12 cellular contexts compared by ENCODE assay signal in genomic region chr3:4406746-4407568, GRCh38.
DNase-seq lines count a peak whose midpoint lies in the region; ATAC-seq and TF ChIP-seq lines count a peak whose summit lies in the region.
"Had no signal": no experiment of that assay in that cellular context is flagged by ENCODE, and none has a peak within 500 bp of the region (broad histone marks: within the 10 kb centered on the region; RNA-seq: fewer than 3 reads in every experiment).

No MANE protein-coding gene starts in this region.

- peaks cover 8% of the 10 kb centered on the region for H3K79me1 ChIP-seq in mesenchymal stem cell (replicated peaks; ENCODE audit: low read length, poor library complexity, severe bottlenecking)

- H2AFZ ChIP-seq in mesenchymal stem cell (ENCODE audit: low read depth, low read length), result no peak overlapping the region

- ATAC-seq in GM18909 (IDR thresholded peaks at IDR 0.05; ENCODE audit: poor library complexity, unreplicated experiment) (peak; percentile 75), GM21786 (IDR thresholded peaks at IDR 0.05; ENCODE audit: unreplicated experiment) (peak; percentile 84), upper lobe of left lung (ENCODE audit: low FRiP score in 2 of 2) (no peak)

- H2BK15ac ChIP-seq in mesenchymal stem cell (ENCODE audit: low read depth, poor library complexity, severe bottlenecking), result no peak overlapping the region

- H3K27ac Mint-ChIP-seq in endothelial cell (ENCODE audit: unreplicated experiment), result no peak overlapping the region

- 96% methylated on average over 1 of the region's 4 CpGs for WGBS in mesenchymal stem cell
- 69 to 71% methylated on average over 4 of the region's 4 CpGs for WGBS in upper lobe of left lung, 2 donors

- POLR2A ChIA-PET in GM10248 (lab: Yijun Ruan, JAX), result interaction anchor here (0.6 kb wide), 1 partner anchor 87 kb away, joined by 7 read pairs; no protein-coding TSS in a partner anchor

- H3K9ac ChIP-seq in mesenchymal stem cell (ENCODE audit: low read length), result no peak overlapping the region

- H3K27me3 ChIP-seq in mesenchymal stem cell (ENCODE audit: control insufficient read depth in 1 of 2, insufficient read depth in 1 of 2, low read length in 2 of 2) (no peaks in the 10 kb centered on the region), upper lobe of left lung (no peaks in the 10 kb centered on the region)
- H3K27me3 ChIP-seq: right atrium auricular region had no signal

- no peak overlapping the region for H3K4me3 ChIP-seq in mesenchymal stem cell (ENCODE audit: insufficient read depth in 1 of 2, low read depth in 1 of 2, low read length in 2 of 2)
- H3K4me3 ChIP-seq in upper lobe of left lung, result no peak overlapping the region
- H3K4me3 ChIP-seq: right atrium auricular region had no signal

- no peak overlapping the region for H3K23ac ChIP-seq in mesenchymal stem cell (ENCODE audit: low read length in 2 of 2)

- no peak overlapping the region for H3K4me2 ChIP-seq in mesenchymal stem cell (ENCODE audit: low read length, poor library complexity, severe bottlenecking)

- no peak overlapping the region for H4K8ac ChIP-seq in mesenchymal stem cell (ENCODE audit: low read length)

- H2BK120ac ChIP-seq in mesenchymal stem cell (ENCODE audit: low read depth, low read length), result no peak overlapping the region

- no peak for TF ChIP-seq POLR2A in upper lobe of left lung (IDR thresholded peaks at IDR 0.05)

- no peaks in the 10 kb centered on the region for H3K4me1 Mint-ChIP-seq in endothelial cell (ENCODE audit: unreplicated experiment)

- H3K27me3 Mint-ChIP-seq in endothelial cell (ENCODE audit: unreplicated experiment), result no peaks in the 10 kb centered on the region

- H3K36me3 ChIP-seq in mesenchymal stem cell (ENCODE audit: control insufficient read depth in 1 of 2, insufficient read depth in 2 of 2, low read depth in 1 of 2, low read length in 2 of 2) (peaks cover 0 to 22% of the 10 kb centered on the region in 2 experiments), upper lobe of left lung (peaks cover 0 to 30% (median 7%) of the 10 kb centered on the region in 4 donors)
- H3K36me3 ChIP-seq: right atrium auricular region had no signal

- H3K4me1 ChIP-seq in mesenchymal stem cell (ENCODE audit: control insufficient read depth, insufficient read depth, low read depth, low read length) (peaks cover 5% of the 10 kb centered on the region), upper lobe of left lung (no peaks in the 10 kb centered on the region)
- H3K4me1 ChIP-seq: right atrium auricular region had no signal

- TF ChIP-seq CTCF in endothelial cell (IDR thresholded peaks at IDR 0.05; ENCODE audit: unreplicated experiment) (no peak), upper lobe of left lung (IDR thresholded peaks at IDR 0.05) (no peak), GM10248 (IDR thresholded peaks at IDR 0.05; ENCODE audit: control extremely low read depth, extremely low read depth, low read depth, missing control alignments) (no peak)

- no peak overlapping the region for H2AK5ac ChIP-seq in mesenchymal stem cell (ENCODE audit: low read length, severe bottlenecking)

- no peak overlapping the region for H3K4me3 Mint-ChIP-seq in endothelial cell (ENCODE audit: unreplicated experiment)

- no peak for TF ChIP-seq EP300 in upper lobe of left lung (IDR thresholded peaks at IDR 0.05)

- no peak overlapping the region for H2BK12ac ChIP-seq in mesenchymal stem cell (ENCODE audit: low read length in 2 of 2)

- DNase-seq in HT-29 (ENCODE audit: low spot score) (peak; percentile 52), mesenchymal stem cell (no peak), AG08396 (ENCODE audit: low spot score) (no peak), endothelial cell (ENCODE audit: low spot score) (no peak), upper lobe of left lung (no peak), GM10248 (ENCODE audit: extremely low spot score) (no peak)
- DNase-seq: activated naive CD4-positive, alpha-beta T cell; DMS 273 treated with DMSO at 0.1 percent for 48 hours had no signal

- H4K91ac ChIP-seq in mesenchymal stem cell (ENCODE audit: low read length), result peak overlapping the region; percentile 80

- H3K18ac ChIP-seq in mesenchymal stem cell (ENCODE audit: low read depth in 1 of 2, low read length in 2 of 2), result no peak overlapping the region

- H3K27ac ChIP-seq in mesenchymal stem cell (ENCODE audit: low read length, poor library complexity, severe bottlenecking) (peak overlapping the region; percentile 40), upper lobe of left lung (no peak overlapping the region)
- H3K27ac ChIP-seq: epithelial cell of prostate, right atrium auricular region had no signal

- no peaks in the 10 kb centered on the region for H3K9me3 Mint-ChIP-seq in endothelial cell (ENCODE audit: unreplicated experiment)

- no peak overlapping the region for H2BK5ac ChIP-seq in mesenchymal stem cell (ENCODE audit: low read depth, low read length, poor library complexity, severe bottlenecking)

- H3K14ac ChIP-seq in mesenchymal stem cell (ENCODE audit: low read length in 2 of 2), result peak overlapping the region in 1 of 2 experiments; percentile 83

- H3K36me3 Mint-ChIP-seq in endothelial cell (ENCODE audit: low read depth, unreplicated experiment), result no peaks in the 10 kb centered on the region

- H3K9me3 ChIP-seq in mesenchymal stem cell (ENCODE audit: control insufficient read depth, low read length) (no peaks in the 10 kb centered on the region), upper lobe of left lung (no peaks in the 10 kb centered on the region)
- H3K9me3 ChIP-seq: right atrium auricular region had no signal

- CTCF ChIA-PET in GM10248 (lab: Yijun Ruan, JAX), result interaction anchor here (0.9 to 3.1 kb wide), 3 partner anchors 13 to 56 kb away, joined by 3 to 14 read pairs (median 6); no protein-coding TSS in a partner anchor

- H3K4ac ChIP-seq in mesenchymal stem cell (ENCODE audit: low read depth in 1 of 2, low read length in 2 of 2), result no peak overlapping the region

Comparison
In these comparisons a context has a peak if more than half of its experiments do, and no peak if none do; other contexts are left out.
1. ATAC-seq: peak in GM18909 (single experiment) and GM21786 (single experiment); none in upper lobe of left lung (0 of 2).